Comparison of ENCODE assay signal across 9 cellular contexts in genomic region chr1:63317814-63318156, GRCh38. TPM values are rescaled to one million over a fixed set of nuclear protein-coding genes. Genes with fewer than 3 reads are reported as not detected.
DNase-seq lines count a peak whose midpoint lies in the region; ATAC-seq and TF ChIP-seq lines count a peak whose summit lies in the region.
"Had no signal": no experiment of that assay in that cellular context is flagged by ENCODE, and none has a peak within 500 bp of the region (broad histone marks: within the 10 kb centered on the region; RNA-seq: fewer than 3 reads in every experiment).

No MANE protein-coding gene starts in this region.

- POLR2A ChIA-PET in activated CD8-positive, alpha-beta T cell treated with anti-CD3 and anti-CD28 coated beads for 36 hours (lab: Charles Lee), result interaction anchor here (1.8 kb wide), 1 partner anchor 12 kb away, joined by 5 read pairs; no protein-coding TSS in a partner anchor

- no peak overlapping the region for H3K27ac Mint-ChIP-seq in stimulated activated naive CD8-positive, alpha-beta T cell treated with anti-CD3 and anti-CD28 coated beads, Interleukin-15, Interleukin-2, amounts not matched to agents 100 ng/mL and 50 ng/mL, for 24 hours
- H3K27ac Mint-ChIP-seq in activated CD8-positive, alpha-beta T cell treated with anti-CD3 and anti-CD28 coated beads for 36 hours, result no peak overlapping the region
- H3K27ac Mint-ChIP-seq in memory B cell, result no peak overlapping the region

- H3K27me3 Mint-ChIP-seq in stimulated activated naive CD8-positive, alpha-beta T cell treated with anti-CD3 and anti-CD28 coated beads, Interleukin-15, Interleukin-2, amounts not matched to agents 100 ng/mL and 50 ng/mL, for 24 hours, result peaks cover 79% of the 10 kb centered on the region
- peaks cover 68% of the 10 kb centered on the region for H3K27me3 Mint-ChIP-seq in activated CD8-positive, alpha-beta T cell treated with anti-CD3 and anti-CD28 coated beads for 36 hours
- H3K27me3 Mint-ChIP-seq in memory B cell, result peaks cover 31% of the 10 kb centered on the region

- peak overlapping the region; percentile 64 for H3K4me3 Mint-ChIP-seq in stimulated activated naive CD8-positive, alpha-beta T cell treated with anti-CD3 and anti-CD28 coated beads, Interleukin-15, Interleukin-2, amounts not matched to agents 100 ng/mL and 50 ng/mL, for 24 hours
- peak overlapping the region; percentile 60 for H3K4me3 Mint-ChIP-seq in activated CD8-positive, alpha-beta T cell treated with anti-CD3 and anti-CD28 coated beads for 36 hours
- H3K4me3 Mint-ChIP-seq in memory B cell, result peak overlapping the region; percentile 42

- peaks cover 36% of the 10 kb centered on the region for H3K4me1 Mint-ChIP-seq in stimulated activated naive CD8-positive, alpha-beta T cell treated with anti-CD3 and anti-CD28 coated beads, Interleukin-15, Interleukin-2, amounts not matched to agents 100 ng/mL and 50 ng/mL, for 24 hours (ENCODE audit: low read depth)
- peaks cover 30% of the 10 kb centered on the region for H3K4me1 Mint-ChIP-seq in activated CD8-positive, alpha-beta T cell treated with anti-CD3 and anti-CD28 coated beads for 36 hours (ENCODE audit: low read depth)
- peaks cover 13% of the 10 kb centered on the region for H3K4me1 Mint-ChIP-seq in memory B cell

- no peak for TF ChIP-seq CTCF in activated CD8-positive, alpha-beta T cell treated with anti-CD3 and anti-CD28 coated beads for 36 hours (IDR thresholded peaks at IDR 0.05)

- peaks cover 6% of the 10 kb centered on the region for H3K36me3 Mint-ChIP-seq in stimulated activated naive CD8-positive, alpha-beta T cell treated with anti-CD3 and anti-CD28 coated beads, Interleukin-15, Interleukin-2, amounts not matched to agents 100 ng/mL and 50 ng/mL, for 24 hours (ENCODE audit: low read depth)
- peaks cover 15% of the 10 kb centered on the region for H3K36me3 Mint-ChIP-seq in activated CD8-positive, alpha-beta T cell treated with anti-CD3 and anti-CD28 coated beads for 36 hours (ENCODE audit: low read depth)
- H3K36me3 Mint-ChIP-seq in memory B cell, result peaks cover 6% of the 10 kb centered on the region

- DNase-seq in stimulated activated naive CD8-positive, alpha-beta T cell treated with anti-CD3 and anti-CD28 coated beads, Interleukin-15, Interleukin-2, amounts not matched to agents 100 U/mL and 50 U/mL, for 24 hours, result no peak
- no peak for DNase-seq in activated CD8-positive, alpha-beta T cell treated with anti-CD3 and anti-CD28 coated beads for 36 hours
- DNase-seq in memory B cell (ENCODE audit: low spot score in 2 of 2), result no peak
- DNase-seq in central memory CD4-positive, alpha-beta T cell, result no peak
- no peak for DNase-seq in posterior cingulate gyrus
- no peak for DNase-seq in NCI-H446 treated with DMSO at 0.1 percent for 48 hours (lab: John Stamatoyannopoulos, UW)
- DNase-seq in left lobe of liver (ENCODE audit: low spot score), result no peak
- DNase-seq: foreskin keratinocyte had no signal

- CTCF ChIA-PET in activated CD8-positive, alpha-beta T cell treated with anti-CD3 and anti-CD28 coated beads for 36 hours (lab: Charles Lee), result interaction anchor here (1.6 to 6.3 kb wide), 3 partner anchors 9 to 18 kb away, joined by 3 to 39 read pairs (median 28); no protein-coding TSS in a partner anchor

- intact Hi-C loops in activated CD8-positive, alpha-beta T cell treated with anti-CD3 and anti-CD28 coated beads for 36 hours (cut with micrococcal nuclease), result no loop called here
- intact Hi-C loops in posterior cingulate gyrus (cut with DNase I), result no loop called here

- ATAC-seq in stimulated activated naive CD8-positive, alpha-beta T cell treated with anti-CD3 and anti-CD28 coated beads, Interleukin-15, Interleukin-2, amounts not matched to agents 100 U/mL and 50 U/mL, for 24 hours, result no peak
- ATAC-seq in activated CD8-positive, alpha-beta T cell treated with anti-CD3 and anti-CD28 coated beads for 36 hours, result no peak
- ATAC-seq in memory B cell (ENCODE audit: low read depth) (no peak), left lobe of liver (no peak)

- H3K9me3 Mint-ChIP-seq in stimulated activated naive CD8-positive, alpha-beta T cell treated with anti-CD3 and anti-CD28 coated beads, Interleukin-15, Interleukin-2, amounts not matched to agents 100 ng/mL and 50 ng/mL, for 24 hours, result peaks cover 9% of the 10 kb centered on the region
- peaks cover 4% of the 10 kb centered on the region for H3K9me3 Mint-ChIP-seq in activated CD8-positive, alpha-beta T cell treated with anti-CD3 and anti-CD28 coated beads for 36 hours
- peaks cover 8% of the 10 kb centered on the region for H3K9me3 Mint-ChIP-seq in memory B cell

RNA-seq across cellular contexts. Expression of gene FOXD3, which starts 4.6 kb away (rescaled TPM):
- not detected for total RNA-seq in activated CD8-positive, alpha-beta T cell treated with anti-CD3 and anti-CD28 coated beads for 36 hours
- total RNA-seq in left lobe of liver, result 0.15 TPM
- total RNA-seq: foreskin keratinocyte had no signal

RNA-seq across cellular contexts. Expression of gene ALG6, which starts 49.6 kb away (rescaled TPM):
- total RNA-seq in activated CD8-positive, alpha-beta T cell treated with anti-CD3 and anti-CD28 coated beads for 36 hours, result 10 to 100 TPM; 15.1 to 17.7 TPM
- 5.4 TPM for total RNA-seq in left lobe of liver
